Comparison of ENCODE assay signal across 2 cellular contexts in the genomic region with DNA sequence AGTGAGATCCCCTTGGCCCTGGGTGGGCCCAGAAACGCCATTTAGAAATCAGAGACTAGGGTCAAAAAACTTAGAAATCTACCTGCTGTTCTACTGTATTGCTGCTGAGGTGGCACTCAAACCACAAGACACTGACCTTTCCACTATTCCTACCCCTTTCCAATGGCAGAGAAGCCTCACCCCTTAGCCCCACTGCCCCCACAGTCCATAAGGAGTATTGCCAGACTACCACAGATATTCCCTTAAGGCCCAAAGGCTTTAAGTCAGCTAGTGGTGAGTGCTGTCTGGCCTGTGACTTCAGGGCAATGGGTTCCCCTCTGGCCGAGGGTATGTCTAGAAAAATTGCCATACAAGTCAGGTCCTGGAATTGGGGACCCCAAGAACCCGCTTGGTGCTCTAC.
A peak's percentile ranks its signal among the peaks of the same experiment; 100 is the strongest.
TF ChIP-seq lines count a peak whose summit lies in the region.

No MANE protein-coding gene starts in this region.

TF ChIP-seq in HepG2, 621 proteins besides CTCF, POLR2A, EP300 and RAD21:
- peak; percentile 50 for TF ChIP-seq STAG1 (CRISPR knock-in tag; IDR thresholded peaks at IDR 0.05)
- no peak for TF ChIP-seq NFIB (CRISPR knock-in tag; IDR thresholded peaks at IDR 0.05; ENCODE audit: borderline replicate concordance)
- 0 out of 2 replicates have a peak, but pooled peaks have one; percentile 27 for TF ChIP-seq ZMYM4 (CRISPR knock-in tag; IDR thresholded peaks at IDR 0.05)
- peak; percentile 59; the same call in 1 of the 2 replicates for TF ChIP-seq SMC3 (IDR thresholded peaks at IDR 0.05; ENCODE audit: low read length)
TF ChIP-seq in HepG2: peak in this region for 3.

TF ChIP-seq in IMR-90, 13 proteins besides CTCF, POLR2A, EP300 and RAD21:
- TF ChIP-seq CHD1 (IDR thresholded peaks at IDR 0.05; ENCODE audit: low read depth, low read length) (no peak), RCOR1 (IDR thresholded peaks at IDR 0.05; ENCODE audit: insufficient replicate concordance, low read length) (no peak), CEBPB (IDR thresholded peaks at IDR 0.05; ENCODE audit: low read depth, low read length) (no peak), SMC3 (IDR thresholded peaks at IDR 0.05; ENCODE audit: low read depth, low read length) (no peak), FOS (IDR thresholded peaks at IDR 0.05; ENCODE audit: low read depth, low read length) (no peak), MAZ (IDR thresholded peaks at IDR 0.05; ENCODE audit: borderline replicate concordance, low read depth, low read length) (no peak), RFX5 (IDR thresholded peaks at IDR 0.05; ENCODE audit: low read depth, low read length) (no peak), MXI1 (IDR thresholded peaks at IDR 0.05; ENCODE audit: borderline replicate concordance, low read depth, low read length) (no peak), MAFK (IDR thresholded peaks at IDR 0.05; ENCODE audit: low read depth, low read length) (no peak), NFE2L2 (IDR thresholded peaks at IDR 0.05; ENCODE audit: low read depth, low read length) (no peak), BHLHE40 (IDR thresholded peaks at IDR 0.05; ENCODE audit: low read depth, low read length) (no peak)
- TF ChIP-seq, protein P1, sequence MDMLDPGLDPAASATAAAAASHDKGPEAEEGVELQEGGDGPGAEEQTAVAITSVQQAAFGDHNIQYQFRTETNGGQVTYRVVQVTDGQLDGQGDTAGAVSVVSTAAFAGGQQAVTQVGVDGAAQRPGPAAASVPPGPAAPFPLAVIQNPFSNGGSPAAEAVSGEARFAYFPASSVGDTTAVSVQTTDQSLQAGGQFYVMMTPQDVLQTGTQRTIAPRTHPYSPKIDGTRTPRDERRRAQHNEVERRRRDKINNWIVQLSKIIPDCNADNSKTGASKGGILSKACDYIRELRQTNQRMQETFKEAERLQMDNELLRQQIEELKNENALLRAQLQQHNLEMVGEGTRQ (IDR thresholded peaks at IDR 0.05; ENCODE audit: low read depth, low read length): no peak
- TF ChIP-seq, protein P2, sequence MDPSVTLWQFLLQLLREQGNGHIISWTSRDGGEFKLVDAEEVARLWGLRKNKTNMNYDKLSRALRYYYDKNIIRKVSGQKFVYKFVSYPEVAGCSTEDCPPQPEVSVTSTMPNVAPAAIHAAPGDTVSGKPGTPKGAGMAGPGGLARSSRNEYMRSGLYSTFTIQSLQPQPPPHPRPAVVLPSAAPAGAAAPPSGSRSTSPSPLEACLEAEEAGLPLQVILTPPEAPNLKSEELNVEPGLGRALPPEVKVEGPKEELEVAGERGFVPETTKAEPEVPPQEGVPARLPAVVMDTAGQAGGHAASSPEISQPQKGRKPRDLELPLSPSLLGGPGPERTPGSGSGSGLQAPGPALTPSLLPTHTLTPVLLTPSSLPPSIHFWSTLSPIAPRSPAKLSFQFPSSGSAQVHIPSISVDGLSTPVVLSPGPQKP (IDR thresholded peaks at IDR 0.05; ENCODE audit: borderline replicate concordance, low read depth, low read length): no peak
